16 cellular contexts compared by ENCODE assay signal in the genomic region with DNA sequence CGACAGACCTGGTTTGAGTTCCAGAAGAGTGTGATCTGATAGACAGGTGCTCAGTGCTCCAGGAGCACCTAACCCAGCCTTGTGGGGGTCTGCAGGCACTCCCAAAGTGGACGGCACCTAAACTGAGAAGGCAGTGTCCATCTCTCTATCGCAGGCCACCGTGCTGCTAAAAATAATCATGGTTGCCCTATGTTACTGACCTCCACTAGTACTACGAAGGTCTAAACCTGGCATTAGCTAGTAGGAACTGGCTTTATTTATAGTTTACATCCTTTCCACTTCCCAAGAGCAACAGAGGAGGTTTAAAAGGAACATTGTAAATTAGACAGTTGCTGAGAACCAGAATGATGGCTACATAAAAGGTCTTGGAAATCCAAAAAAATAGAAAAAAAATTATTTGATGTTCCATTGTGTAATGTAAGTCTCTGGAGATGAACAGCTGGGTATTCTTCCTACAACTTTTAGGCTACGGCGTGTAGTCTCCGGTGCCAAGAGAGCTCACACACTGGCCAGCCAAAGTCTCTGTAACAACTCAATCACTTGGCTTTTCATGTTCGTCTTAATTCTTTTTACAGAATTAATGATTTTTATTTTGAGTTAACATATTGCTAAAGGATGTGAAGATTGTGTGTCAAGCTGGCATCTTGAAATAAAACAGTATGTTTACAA. TPM values are rescaled to one million over a fixed set of nuclear protein-coding genes. Genes with fewer than 3 reads are reported as not detected.
DNase-seq lines count a peak whose midpoint lies in the region; ATAC-seq and TF ChIP-seq lines count a peak whose summit lies in the region.
"Had no signal": no experiment of that assay in that cellular context is flagged by ENCODE, and none has a peak within 500 bp of the region (broad histone marks: within the 10 kb centered on the region; RNA-seq: fewer than 3 reads in every experiment).

No MANE protein-coding gene starts in this region.

- H3K4me3 ChIP-seq in ascending aorta (no peak overlapping the region), heart left ventricle (no peak overlapping the region), prostate gland (no peak overlapping the region), upper lobe of left lung (no peak overlapping the region)

- H3K4me3 Mint-ChIP-seq in WTC11, result no peak overlapping the region
- H3K4me3 Mint-ChIP-seq: brain; natural killer cell; stimulated activated memory B cell treated with anti-CD40 and anti-IgM and Interleukin-4, amounts not matched to agents 10 μg/mL and 1 μg/mL and 100 μg/mL, for 72 hours had no signal

- TF ChIP-seq EP300 in upper lobe of left lung (IDR thresholded peaks at IDR 0.05), result no peak

- no peaks in the 10 kb centered on the region for H3K27me3 ChIP-seq in ascending aorta
- H3K27me3 ChIP-seq in heart left ventricle, result no peaks in the 10 kb centered on the region
- H3K27me3 ChIP-seq in prostate gland (replicated peaks; ENCODE audit: insufficient read depth), result no peaks in the 10 kb centered on the region
- no peaks in the 10 kb centered on the region for H3K27me3 ChIP-seq in upper lobe of left lung

- no peak for DNase-seq in ascending aorta (ENCODE audit: low spot score in 2 of 2)
- no peak for DNase-seq in heart left ventricle
- no peak for DNase-seq in prostate gland (ENCODE audit: low spot score)
- DNase-seq in upper lobe of left lung, result no peak
- no peak for DNase-seq in DMS153 treated with DMSO at 0.1 percent for 48 hours (lab: John Stamatoyannopoulos, UW; ENCODE audit: unreplicated experiment)
- no peak for DNase-seq in WTC11 (ENCODE audit: low spot score)
- DNase-seq in activated T-cell treated with anti-CD3 and anti-CD28 coated beads, Interleukin-2, amount 50 U/mL, for 1 hour, result no peak
- DNase-seq: activated gamma-delta T cell treated with Interleukin-2 at 50 U/mL for 16 hours; DMS79 treated with DMSO at 0.1 percent for 48 hours; effector CD4-positive, alpha-beta T cell; H7; natural killer cell had no signal

- H3K27ac ChIP-seq in ascending aorta (peak overlapping the region; percentile 58 to 65), heart left ventricle (peak overlapping the region; percentile 39 to 94 (median 87)), prostate gland (peak overlapping the region; percentile 26 to 42), upper lobe of left lung (peak overlapping the region; percentile 3 to 80 (median 34))
- H3K27ac ChIP-seq: C4-2B had no signal

- intact Hi-C loops in ascending aorta (cut with DNase I), result no loop called here
- intact Hi-C loops in heart left ventricle (cut with DNase I), result loop anchor here in 1 of 10 donors (5.0 kb wide), 1 partner anchor 46 kb away; no protein-coding TSS in a partner anchor
- intact Hi-C loops in prostate gland (cut with DNase I), result no loop called here

- ATAC-seq in heart left ventricle (peak; percentile 43 to 57 (median 54)), upper lobe of left lung (ENCODE audit: low FRiP score in 2 of 2) (no peak), WTC11 (no peak), GM18868 (IDR thresholded peaks at IDR 0.05; ENCODE audit: unreplicated experiment) (no peak)
- ATAC-seq: natural killer cell; stimulated activated memory B cell treated with anti-CD40 and anti-IgM and Interleukin-4, amounts not matched to agents 10 μg/mL and 1 μg/mL and 100 μg/mL, for 72 hours had no signal

- H3K36me3 Mint-ChIP-seq in WTC11, result no peaks in the 10 kb centered on the region
- H3K36me3 Mint-ChIP-seq: natural killer cell; stimulated activated memory B cell treated with anti-CD40 and anti-IgM and Interleukin-4, amounts not matched to agents 10 μg/mL and 1 μg/mL and 100 μg/mL, for 72 hours had no signal

- 20 to 25% (median 23%) methylated on average over 9 of the region's 9 CpGs for WGBS in heart left ventricle, 4 donors
- 41% methylated on average over 9 of the region's 9 CpGs for WGBS in prostate gland
- 53 to 72% methylated on average over 9 of the region's 9 CpGs for WGBS in upper lobe of left lung, 2 donors

- H3K4me1 Mint-ChIP-seq in WTC11, result peaks cover 50% of the 10 kb centered on the region
- H3K4me1 Mint-ChIP-seq: natural killer cell had no signal

- H3K9me3 Mint-ChIP-seq in WTC11, result no peaks in the 10 kb centered on the region
- H3K9me3 Mint-ChIP-seq: brain; natural killer cell; stimulated activated memory B cell treated with anti-CD40 and anti-IgM and Interleukin-4, amounts not matched to agents 10 μg/mL and 1 μg/mL and 100 μg/mL, for 72 hours had no signal

- H3K36me3 ChIP-seq in ascending aorta, result no peaks in the 10 kb centered on the region
- no peaks in the 10 kb centered on the region for H3K36me3 ChIP-seq in heart left ventricle
- no peaks in the 10 kb centered on the region for H3K36me3 ChIP-seq in prostate gland
- H3K36me3 ChIP-seq in upper lobe of left lung, result no peaks in the 10 kb centered on the region

- TF ChIP-seq CTCF in ascending aorta (IDR thresholded peaks at IDR 0.05) (no peak), heart left ventricle (IDR thresholded peaks at IDR 0.05) (no peak), prostate gland (IDR thresholded peaks at IDR 0.05) (no peak), upper lobe of left lung (IDR thresholded peaks at IDR 0.05) (no peak), WTC11 (IDR thresholded peaks at IDR 0.05) (no peak)

- H3K4me1 ChIP-seq in ascending aorta (peaks cover 9 to 69% of the 10 kb centered on the region in 2 donors), heart left ventricle (peaks cover 28 to 100% (median 90%) of the 10 kb centered on the region in 12 donors), prostate gland (replicated peaks) (peaks cover 15% of the 10 kb centered on the region), upper lobe of left lung (peaks cover 38 to 64% (median 46%) of the 10 kb centered on the region in 4 donors)

- H3K27me3 Mint-ChIP-seq in WTC11 (ENCODE audit: low read depth), result no peaks in the 10 kb centered on the region
- H3K27me3 Mint-ChIP-seq: brain had no signal

- H3K9me3 ChIP-seq in ascending aorta (no peaks in the 10 kb centered on the region), heart left ventricle (no peaks in the 10 kb centered on the region), prostate gland (no peaks in the 10 kb centered on the region), upper lobe of left lung (no peaks in the 10 kb centered on the region)

- CTCF ChIA-PET in WTC11 (lab: Charles Lee), result no interaction called here

- H3K27ac Mint-ChIP-seq in WTC11, result no peak overlapping the region
- H3K27ac Mint-ChIP-seq: natural killer cell; stimulated activated memory B cell treated with anti-CD40 and anti-IgM and Interleukin-4, amounts not matched to agents 10 μg/mL and 1 μg/mL and 100 μg/mL, for 72 hours had no signal

- TF ChIP-seq POLR2A in heart left ventricle (IDR thresholded peaks at IDR 0.05) (no peak), prostate gland (IDR thresholded peaks at IDR 0.05) (no peak), upper lobe of left lung (IDR thresholded peaks at IDR 0.05) (no peak)

- POLR2A ChIA-PET in WTC11 (lab: Charles Lee), result no interaction called here

TF ChIP-seq in WTC11, 78 proteins besides CTCF, POLR2A, EP300 and RAD21:
- TF ChIP-seq FOXP4 (CRISPR knock-in tag; IDR thresholded peaks at IDR 0.05), result no peak
- no peak for TF ChIP-seq TCF7 (CRISPR knock-in tag; IDR thresholded peaks at IDR 0.05; ENCODE audit: low read depth)
- no peak for TF ChIP-seq ERG (CRISPR knock-in tag; IDR thresholded peaks at IDR 0.05)
- no peak for TF ChIP-seq ZNF423 (CRISPR knock-in tag; IDR thresholded peaks at IDR 0.05)
- TF ChIP-seq ZNF396 (CRISPR knock-in tag; IDR thresholded peaks at IDR 0.05; ENCODE audit: borderline replicate concordance), result no peak
- no peak for TF ChIP-seq SOX15 (CRISPR knock-in tag; IDR thresholded peaks at IDR 0.05)

RNA-seq across cellular contexts. Expression of gene PPFIBP1, which starts 27.3 kb away (rescaled TPM):
- total RNA-seq in ascending aorta, result 56.4 TPM
- total RNA-seq in heart left ventricle, result 100 to 1,000 TPM; 141 to 413 (median 277) TPM
- 10 to 100 TPM; 48.7 to 63.8 TPM for polyA plus RNA-seq in heart left ventricle
- total RNA-seq in prostate gland, result 100 to 1,000 TPM in 1 of 2 donors, 10 to 100 TPM in 1; 61.3 to 121 TPM
- total RNA-seq in upper lobe of left lung, result 100 to 1,000 TPM in 3 of 6 donors, 10 to 100 TPM in 3; 67.5 to 129 (median 101) TPM
- total RNA-seq in WTC11 (2021), result 22.3 to 28.7 TPM (median 27.7 TPM) in 3 replicates

Comparison
In these comparisons a context has a peak if more than half of its experiments do, and no peak if none do; other contexts are left out.
1. H3K27ac ChIP-seq: peak in every context shown above with its lines; median percentile 87 in heart left ventricle; 62 in ascending aorta; 34 in prostate gland; 34 in upper lobe of left lung.
2. ATAC-seq: peak in heart left ventricle (4 of 4); none in upper lobe of left lung (0 of 2), WTC11 (single experiment) and GM18868 (single experiment).